Comparison of ENCODE assay signal across 32 cellular contexts in genomic region chr2:241768850-241769249, GRCh38. TPM values are rescaled to one million over a fixed set of nuclear protein-coding genes. Genes with fewer than 3 reads are reported as not detected.
DNase-seq lines count a peak whose midpoint lies in the region; ATAC-seq, FAIRE-seq and TF ChIP-seq lines count a peak whose summit lies in the region.
"Had no signal": no experiment of that assay in that cellular context is flagged by ENCODE, and none has a peak within 500 bp of the region (broad histone marks: within the 10 kb centered on the region; RNA-seq: fewer than 3 reads in every experiment).

No MANE protein-coding gene starts in this region.

- no peak overlapping the region for H3K4me3 ChIP-seq in sigmoid colon
- H3K4me3 ChIP-seq: A549, smooth muscle cell had no signal

- TF ChIP-seq CTCF in GM20000 (IDR thresholded peaks at IDR 0.05; ENCODE audit: extremely low read depth, missing control alignments) (no peak), sigmoid colon (IDR thresholded peaks at IDR 0.05) (no peak)

- 93 to 94% methylated on average over 11 of the region's 11 CpGs for WGBS in sigmoid colon, 2 donors

- no peaks in the 10 kb centered on the region for H3K27me3 Mint-ChIP-seq in activated T-cell treated with anti-CD3 and anti-CD28 coated beads, Interleukin-2, amount 50 U/mL, for 72 hours (ENCODE audit: low read depth)
- H3K27me3 Mint-ChIP-seq in activated T-helper 2 cell treated with anti-CD3 and anti-CD28 coated beads, Interferon-gamma antibody, Interleukin-2, Interleukin-4, amounts not matched to agents 10 μg/mL and 5 μg/mL and 100 μg/mL, durations not matched to agents 14 hours and 24 hours and 36 hours (ENCODE audit: low read depth): no peaks in the 10 kb centered on the region
- peaks cover 6 to 10% (median 8%) of the 10 kb centered on the region in 3 donors for H3K27me3 Mint-ChIP-seq in immature natural killer cell (ENCODE audit: low read depth in 3 of 3)
- H3K27me3 Mint-ChIP-seq: activated B cell treated with CpG ODN at 0.5 μM for 24 hours; activated T-cell treated with anti-CD3 and anti-CD28 coated beads, Interleukin-2, amount 50 U/mL, for 24 hours; naive B cell had no signal

- intact Hi-C loops in sigmoid colon (cut with DNase I): no loop called here
- intact Hi-C loops in activated T-helper 2 cell treated with anti-CD3 and anti-CD28 coated beads, Interferon-gamma antibody, Interleukin-2, Interleukin-4, amounts not matched to agents 10 μg/mL and 5 μg/mL and 100 μg/mL, durations not matched to agents 14 hours and 24 hours and 36 hours (cut with micrococcal nuclease): no loop called here

- no peak for TF ChIP-seq EP300 in sigmoid colon (IDR thresholded peaks at IDR 0.05)

- peaks cover 0 to 10% (median 8%) of the 10 kb centered on the region in 4 donors for H3K4me1 ChIP-seq in sigmoid colon

- peaks cover 5 to 34% (median 12%) of the 10 kb centered on the region in 3 donors for H3K27me3 ChIP-seq in sigmoid colon

- H3K9me3 Mint-ChIP-seq in activated T-cell treated with anti-CD3 and anti-CD28 coated beads, Interleukin-2, amount 50 U/mL, for 72 hours: no peaks in the 10 kb centered on the region
- H3K9me3 Mint-ChIP-seq in activated T-helper 2 cell treated with anti-CD3 and anti-CD28 coated beads, Interferon-gamma antibody, Interleukin-2, Interleukin-4, amounts not matched to agents 10 μg/mL and 5 μg/mL and 100 μg/mL, durations not matched to agents 14 hours and 24 hours and 36 hours: no peaks in the 10 kb centered on the region
- no peaks in the 10 kb centered on the region for H3K9me3 Mint-ChIP-seq in immature natural killer cell
- H3K9me3 Mint-ChIP-seq: activated B cell treated with CpG ODN at 0.5 μM for 24 hours; activated naive CD4-positive, alpha-beta T cell treated with anti-CD3 and anti-CD28 coated beads for 36 hours; activated T-cell treated with anti-CD3 and anti-CD28 coated beads, Interleukin-2, amount 50 U/mL, for 24 hours; CD14-positive monocyte; HFFc6; naive B cell; stimulated activated effector memory CD8-positive, alpha-beta T cell treated with anti-CD3 and anti-CD28 coated beads, Interleukin-12 subunit alpha, Interleukin-12 subunit beta, amount 100 ng/mL, for 72 hours had no signal

- H3K4me1 Mint-ChIP-seq in activated T-cell treated with anti-CD3 and anti-CD28 coated beads, Interleukin-2, amount 50 U/mL, for 72 hours (ENCODE audit: low read depth): peaks cover 13% of the 10 kb centered on the region
- H3K4me1 Mint-ChIP-seq in activated T-helper 2 cell treated with anti-CD3 and anti-CD28 coated beads, Interferon-gamma antibody, Interleukin-2, Interleukin-4, amounts not matched to agents 10 μg/mL and 5 μg/mL and 100 μg/mL, durations not matched to agents 14 hours and 24 hours and 36 hours (ENCODE audit: low read depth): peaks cover 5% of the 10 kb centered on the region
- peaks cover 10 to 14% of the 10 kb centered on the region in 2 donors for H3K4me1 Mint-ChIP-seq in immature natural killer cell

- peaks cover 0 to 6% (median 0%) of the 10 kb centered on the region in 4 donors for H3K36me3 ChIP-seq in sigmoid colon

- H3K27ac Mint-ChIP-seq in activated T-cell treated with anti-CD3 and anti-CD28 coated beads, Interleukin-2, amount 50 U/mL, for 72 hours: no peak overlapping the region
- no peak overlapping the region for H3K27ac Mint-ChIP-seq in activated T-helper 2 cell treated with anti-CD3 and anti-CD28 coated beads, Interferon-gamma antibody, Interleukin-2, Interleukin-4, amounts not matched to agents 10 μg/mL and 5 μg/mL and 100 μg/mL, durations not matched to agents 14 hours and 24 hours and 36 hours
- H3K27ac Mint-ChIP-seq in immature natural killer cell: peak overlapping the region in 1 of 6 donors; percentile 4
- H3K27ac Mint-ChIP-seq: activated B cell treated with CpG ODN at 0.5 μM for 24 hours; activated naive CD4-positive, alpha-beta T cell treated with anti-CD3 and anti-CD28 coated beads for 36 hours; activated T-cell treated with anti-CD3 and anti-CD28 coated beads, Interleukin-2, amount 50 U/mL, for 24 hours; HFFc6; stimulated activated effector memory CD8-positive, alpha-beta T cell treated with anti-CD3 and anti-CD28 coated beads, Interleukin-12 subunit alpha, Interleukin-12 subunit beta, amount 100 ng/mL, for 72 hours had no signal

- H3K4me3 Mint-ChIP-seq in activated T-cell treated with anti-CD3 and anti-CD28 coated beads, Interleukin-2, amount 50 U/mL, for 72 hours: no peak overlapping the region
- no peak overlapping the region for H3K4me3 Mint-ChIP-seq in activated T-helper 2 cell treated with anti-CD3 and anti-CD28 coated beads, Interferon-gamma antibody, Interleukin-2, Interleukin-4, amounts not matched to agents 10 μg/mL and 5 μg/mL and 100 μg/mL, durations not matched to agents 14 hours and 24 hours and 36 hours (ENCODE audit: low read depth)
- H3K4me3 Mint-ChIP-seq in immature natural killer cell: no peak overlapping the region
- H3K4me3 Mint-ChIP-seq: activated B cell treated with CpG ODN at 0.5 μM for 24 hours; activated naive CD4-positive, alpha-beta T cell treated with anti-CD3 and anti-CD28 coated beads for 36 hours; activated T-cell treated with anti-CD3 and anti-CD28 coated beads, Interleukin-2, amount 50 U/mL, for 24 hours; CD14-positive monocyte; HFFc6; naive B cell; stimulated activated effector memory CD8-positive, alpha-beta T cell treated with anti-CD3 and anti-CD28 coated beads, Interleukin-12 subunit alpha, Interleukin-12 subunit beta, amount 100 ng/mL, for 72 hours had no signal

- no peak overlapping the region for H3K27ac ChIP-seq in sigmoid colon
- H3K27ac ChIP-seq: A549 had no signal

- peaks cover 0 to 1% of the 10 kb centered on the region in 2 donors for H3K36me3 Mint-ChIP-seq in activated T-cell treated with anti-CD3 and anti-CD28 coated beads, Interleukin-2, amount 50 U/mL, for 72 hours (ENCODE audit: insufficient read depth in 2 of 2)
- H3K36me3 Mint-ChIP-seq in activated T-helper 2 cell treated with anti-CD3 and anti-CD28 coated beads, Interferon-gamma antibody, Interleukin-2, Interleukin-4, amounts not matched to agents 10 μg/mL and 5 μg/mL and 100 μg/mL, durations not matched to agents 14 hours and 24 hours and 36 hours (ENCODE audit: low read depth): no peaks in the 10 kb centered on the region
- H3K36me3 Mint-ChIP-seq in immature natural killer cell: peaks cover 0 to 4% (median 0%) of the 10 kb centered on the region in 3 donors
- H3K36me3 Mint-ChIP-seq: naive B cell had no signal

- no peak for ATAC-seq in activated T-cell treated with anti-CD3 and anti-CD28 coated beads, Interleukin-2, amount 50 U/mL, for 72 hours (replicated peaks in 1 of 2)
- ATAC-seq: stimulated activated effector memory CD8-positive, alpha-beta T cell treated with anti-CD3 and anti-CD28 coated beads, Interleukin-12 subunit alpha, Interleukin-12 subunit beta, amount 100 ng/mL, for 72 hours had no signal

- no peak for FAIRE-seq in frontal cortex (lab: Jason Lieb, UNC)
- FAIRE-seq: A549 had no signal

- DNase-seq in activated T-cell treated with anti-CD3 and anti-CD28 coated beads, Interleukin-2, amount 50 U/mL, for 1 hour: peak; percentile 8
- DNase-seq in activated T-cell treated with anti-CD3 and anti-CD28 coated beads, Interleukin-2, amount 50 U/mL, for 72 hours: no peak
- peak; percentile 15 for DNase-seq in GM20000 (ENCODE audit: low spot score)
- DNase-seq in frontal cortex (ENCODE audit: low spot score in 2 of 2): peak; percentile 5 to 13
- peak; percentile 46 for DNase-seq in sigmoid colon
- no peak for DNase-seq in activated T-helper 2 cell treated with anti-CD3 and anti-CD28 coated beads, Interferon-gamma antibody, Interleukin-2, Interleukin-4, amounts not matched to agents 10 μg/mL and 5 μg/mL and 100 μg/mL, durations not matched to agents 14 hours and 24 hours and 36 hours (ENCODE audit: low spot score)
- DNase-seq in immature natural killer cell: no peak
- no peak for DNase-seq in NCI-H2227 (lab: John Stamatoyannopoulos, UW; ENCODE audit: unreplicated experiment)
- DNase-seq: activated B cell treated with CpG ODN at 0.5 μM for 24 hours; activated CD4-positive, alpha-beta T cell treated with anti-CD3 and anti-CD28 coated beads, Interleukin-2, amount 50 U/mL, for 4 hours; activated naive CD4-positive, alpha-beta T cell treated with anti-CD3 and anti-CD28 coated beads for 36 hours; anterior cingulate cortex; dermis blood vessel endothelial cell; EL; HFFc6; mammary epithelial cell; naive B cell; NCI-H1092 treated with DMSO at 0.1 percent for 48 hours; NCI-H2029; NCI-H2227 treated with DMSO at 0.1 percent for 48 hours; NCI-H774; nucleus accumbens; Right ventricle myocardium superior; stimulated activated CD4-positive, alpha-beta T cell treated with anti-CD3 and anti-CD28 coated beads, Interleukin-2, amount 100 ng/mL, for 48 hours; SW 1271 had no signal

- TF ChIP-seq POLR2A in sigmoid colon (IDR thresholded peaks at IDR 0.05): no peak

- H3K9me3 ChIP-seq in sigmoid colon: no peaks in the 10 kb centered on the region
- H3K9me3 ChIP-seq: A549 had no signal

RNA-seq across cellular contexts. Expression of gene GAL3ST2, which starts 7.8 kb away (rescaled TPM):
- total RNA-seq in activated T-cell treated with anti-CD3 and anti-CD28 coated beads, Interleukin-2, amount 50 U/mL, for 72 hours: under 1 TPM; 0.53 to 0.82 TPM
- total RNA-seq in frontal cortex (0.41 TPM), sigmoid colon (under 1 TPM in 2 of 4 donors, not detected in 2; 0.33 to 0.68 TPM)
- polyA plus RNA-seq in sigmoid colon (10 to 100 TPM in 1 of 3 donors, 1 to 10 TPM in 2; 3.0 to 13.6 (median 4.2) TPM), immature natural killer cell (not detected)
- total RNA-seq in activated T-helper 2 cell treated with anti-CD3 and anti-CD28 coated beads, Interferon-gamma antibody, Interleukin-2, Interleukin-4, amounts not matched to agents 10 μg/mL and 5 μg/mL and 100 μg/mL, durations not matched to agents 14 hours and 24 hours and 36 hours: 1.3 and 1.9 TPM in 2 replicates
- total RNA-seq: activated B cell treated with CpG ODN at 0.5 μM for 24 hours; activated naive CD4-positive, alpha-beta T cell treated with anti-CD3 and anti-CD28 coated beads for 36 hours; dermis blood vessel endothelial cell; glomerular endothelial cell; kidney epithelial cell; mammary epithelial cell; Right ventricle myocardium superior; smooth muscle cell had no signal
- polyA plus RNA-seq: CD14-positive monocyte, mammary epithelial cell had no signal

RNA-seq across cellular contexts. Expression of gene D2HGDH, which starts 34.4 kb away (rescaled TPM):
- 10 to 100 TPM; 24.0 to 25.8 TPM for total RNA-seq in activated T-cell treated with anti-CD3 and anti-CD28 coated beads, Interleukin-2, amount 50 U/mL, for 72 hours
- total RNA-seq in frontal cortex: 9.4 TPM
- 10 to 100 TPM; 10.7 to 26.9 (median 13.3) TPM for total RNA-seq in sigmoid colon
- 10 to 100 TPM in 1 of 3 donors, 1 to 10 TPM in 2; 6.0 to 36.9 (median 8.6) TPM for polyA plus RNA-seq in sigmoid colon
- total RNA-seq in activated T-helper 2 cell treated with anti-CD3 and anti-CD28 coated beads, Interferon-gamma antibody, Interleukin-2, Interleukin-4, amounts not matched to agents 10 μg/mL and 5 μg/mL and 100 μg/mL, durations not matched to agents 14 hours and 24 hours and 36 hours: 36.5 and 39.9 TPM in 2 replicates
- polyA plus RNA-seq in immature natural killer cell: 1 to 10 TPM in 2 of 3 donors, under 1 TPM in 1; 0.49 to 2.9 (median 1.5) TPM

RNA-seq across cellular contexts. Expression of gene NEU4, which starts 40.1 kb away (rescaled TPM):
- 1 to 10 TPM in 1 of 2 donors, under 1 TPM in 1; 0.37 to 1.4 TPM for total RNA-seq in activated T-cell treated with anti-CD3 and anti-CD28 coated beads, Interleukin-2, amount 50 U/mL, for 72 hours
- total RNA-seq in frontal cortex (1.6 TPM), sigmoid colon (1 to 10 TPM in 1 of 4 donors, under 1 TPM in 2, not detected in 1; 0.36 to 3.6 (median 0.49) TPM)
- polyA plus RNA-seq in sigmoid colon (10 to 100 TPM; 16.3 to 66.1 (median 39.1) TPM), immature natural killer cell (not detected)
- 3.2 and 3.9 TPM in 2 replicates for total RNA-seq in activated T-helper 2 cell treated with anti-CD3 and anti-CD28 coated beads, Interferon-gamma antibody, Interleukin-2, Interleukin-4, amounts not matched to agents 10 μg/mL and 5 μg/mL and 100 μg/mL, durations not matched to agents 14 hours and 24 hours and 36 hours
- total RNA-seq: activated naive CD4-positive, alpha-beta T cell treated with anti-CD3 and anti-CD28 coated beads for 36 hours; dermis blood vessel endothelial cell; kidney epithelial cell; mammary epithelial cell; Right ventricle myocardium superior; smooth muscle cell had no signal
- polyA plus RNA-seq: mammary epithelial cell had no signal

Comparison
In these comparisons a context has a peak if more than half of its experiments do, and no peak if none do; other contexts are left out.
1. DNase-seq: peak in activated T-cell treated with anti-CD3 and anti-CD28 coated beads, Interleukin-2, amount 50 U/mL, for 1 hour (single experiment), GM20000 (single experiment), frontal cortex (2 of 2) and sigmoid colon (single experiment); none in activated T-cell treated with anti-CD3 and anti-CD28 coated beads, Interleukin-2, amount 50 U/mL, for 72 hours (0 of 2), activated T-helper 2 cell treated with anti-CD3 and anti-CD28 coated beads, Interferon-gamma antibody, Interleukin-2, Interleukin-4, amounts not matched to agents 10 μg/mL and 5 μg/mL and 100 μg/mL, durations not matched to agents 14 hours and 24 hours and 36 hours (single experiment), immature natural killer cell (0 of 3) and NCI-H2227 (single experiment).